ENCODE assay signal across 8 cellular contexts in genomic region chr15:88546248-88547129, GRCh38. TPM values are rescaled to one million over a fixed set of nuclear protein-coding genes. Genes with fewer than 3 reads are reported as not detected.
A peak's percentile ranks its signal among the peaks of the same experiment; 100 is the strongest.
DNase-seq lines count a peak whose midpoint lies in the region; ATAC-seq, FAIRE-seq and TF ChIP-seq lines count a peak whose summit lies in the region.

Gene DET1 (minus strand): TSS chr15:88546681. CDS start chr15:88531705, 14,976 bp downstream.

- DNase-seq in GM12891 (ENCODE audit: insufficient read length, low spot score) (peak; percentile 86), NCI-H1417 (lab: John Stamatoyannopoulos, UW) (peak; percentile 94 to 99 (median 98)), adipocyte (ENCODE audit: low read depth) (peak; percentile 96), heart right ventricle (peak; percentile 93 to 96), posterior cingulate gyrus (peak; percentile 93 to 99 (median 96)), upper lobe of right lung (peak; percentile 97)

- no peaks in the 10 kb centered on the region for H3K9me2 ChIP-seq in SU-DHL-6 (replicated peaks; ENCODE audit: insufficient read depth, low read length)

- H3K4me1 ChIP-seq in adipocyte (ENCODE audit: control insufficient read depth, insufficient read depth, low read length) (peaks cover 6% of the 10 kb centered on the region), heart right ventricle (peaks cover 6 to 49% (median 27%) of the 10 kb centered on the region in 9 donors), upper lobe of right lung (peaks cover 3% of the 10 kb centered on the region)

- H3K4me3 ChIP-seq in SU-DHL-6 (ENCODE audit: insufficient read depth, low read length, poor library complexity, severe bottlenecking) = peak within 1 kb of the TSS; percentile 87
- peak within 1 kb of the TSS; percentile 93 for H3K4me3 ChIP-seq in adipocyte (ENCODE audit: low read length)
- peak within 1 kb of the TSS; percentile 45 to 88 (median 75) for H3K4me3 ChIP-seq in heart right ventricle
- H3K4me3 ChIP-seq in upper lobe of right lung = peak within 1 kb of the TSS; percentile 73

- ATAC-seq in HG02798 (IDR thresholded peaks at IDR 0.05; ENCODE audit: poor library complexity, unreplicated experiment) (peak; percentile 98), heart right ventricle (peak; percentile 97 to 100 (median 99)), upper lobe of right lung (peak; percentile 100)

- peak; percentile 80 for TF ChIP-seq CTCF in SU-DHL-6 (IDR thresholded peaks at IDR 0.05; ENCODE audit: insufficient read depth, low read length, poor library complexity, severe bottlenecking)
- peak; percentile 66 to 91 (median 77) for TF ChIP-seq CTCF in heart right ventricle (IDR thresholded peaks at IDR 0.05)
- peak; percentile 83 for TF ChIP-seq CTCF in upper lobe of right lung (IDR thresholded peaks at IDR 0.05)

- intact Hi-C loops in heart right ventricle (cut with DNase I) (loop anchor here in 1 of 10 donors (10.0 kb wide), 1 partner anchor 68 kb away; no protein-coding TSS in a partner anchor), posterior cingulate gyrus (cut with DNase I) (loop anchor here (5.0 to 10.0 kb wide), 2 partner anchors 69 to 78 kb away; partner anchors contain the start of gene AEN), upper lobe of right lung (cut with DNase I) (no loop called here)

- WGBS in heart right ventricle, 2 donors = 3% methylated on average over 33 of the region's 33 CpGs

- H3F3A ChIP-seq in SU-DHL-6 (ENCODE audit: insufficient read depth) = no peaks in the 10 kb centered on the region

- 0 out of 2 replicates have a peak, but pooled peaks have one; percentile 29 for TF ChIP-seq POLR2A in GM12891 (IDR thresholded peaks at IDR 0.05; ENCODE audit: low read depth, low read length)

- no peaks in the 10 kb centered on the region for H4K20me1 ChIP-seq in SU-DHL-6 (ENCODE audit: low read depth, low read length)

- H3K36me3 ChIP-seq in SU-DHL-6 (ENCODE audit: low read length) (no peaks in the 10 kb centered on the region), adipocyte (ENCODE audit: control insufficient read depth, insufficient read depth, low read length, severe bottlenecking) (no peaks in the 10 kb centered on the region), heart right ventricle (peaks cover 0 to 8% (median 0%) of the 10 kb centered on the region in 9 donors), upper lobe of right lung (no peaks in the 10 kb centered on the region)

- H3K4me2 ChIP-seq in SU-DHL-6 (ENCODE audit: low read depth, low read length, poor library complexity, severe bottlenecking) = peak within 1 kb of the TSS; percentile 81

- H3K9me3 ChIP-seq in SU-DHL-6 (ENCODE audit: insufficient read depth, low read length) (no peaks in the 10 kb centered on the region), adipocyte (ENCODE audit: control insufficient read depth, low read length) (no peaks in the 10 kb centered on the region), heart right ventricle (no peaks in the 10 kb centered on the region), upper lobe of right lung (no peaks in the 10 kb centered on the region)

- peak; percentile 86 for FAIRE-seq in GM12891 (lab: Jason Lieb, UNC)

- H3K27ac ChIP-seq in SU-DHL-6 (ENCODE audit: low read depth, low read length) = peak within 1 kb of the TSS; percentile 66
- peak within 1 kb of the TSS; percentile 86 to 97 (median 94) for H3K27ac ChIP-seq in heart right ventricle
- H3K27ac ChIP-seq in upper lobe of right lung = peak within 1 kb of the TSS; percentile 89

- H3K27me3 ChIP-seq in SU-DHL-6 (ENCODE audit: low read length) (no peaks in the 10 kb centered on the region), adipocyte (replicated peaks; ENCODE audit: control insufficient read depth, insufficient read depth, low read length) (no peaks in the 10 kb centered on the region), heart right ventricle (no peaks in the 10 kb centered on the region), upper lobe of right lung (no peaks in the 10 kb centered on the region)

- H2AFZ ChIP-seq in SU-DHL-6 (ENCODE audit: low read depth, low read length, severe bottlenecking) = peak within 1 kb of the TSS; percentile 97

- H3K9ac ChIP-seq in SU-DHL-6 (ENCODE audit: low read length) (peak within 1 kb of the TSS; percentile 68), adipocyte (ENCODE audit: low read length) (peak within 1 kb of the TSS; percentile 92)

- no peaks in the 10 kb centered on the region for H3K79me2 ChIP-seq in SU-DHL-6 (ENCODE audit: insufficient read depth, low read length)

TF ChIP-seq in GM12891, 5 proteins besides CTCF, POLR2A, EP300 and RAD21:
- TF ChIP-seq PAX5 (IDR thresholded peaks at IDR 0.05; ENCODE audit: insufficient read depth, low read length, severe bottlenecking) = peak; percentile 50
- peak; percentile 41; the same call in 1 of the 2 replicates for TF ChIP-seq TAF1 (IDR thresholded peaks at IDR 0.05; ENCODE audit: low read depth, low read length)
- TF ChIP-seq POU2F2 (IDR thresholded peaks at IDR 0.05; ENCODE audit: low read depth, low read length) = no peak
- peak; percentile 84 for TF ChIP-seq SPI1 (IDR thresholded peaks at IDR 0.05; ENCODE audit: low read depth, low read length)
- 0 out of 2 replicates have a peak, but pooled peaks have one; percentile 39 for TF ChIP-seq POLR2AphosphoS5 (IDR thresholded peaks at IDR 0.05; ENCODE audit: low read depth, low read length)

RNA-seq across cellular contexts. Expression of gene DET1, which starts in this region (rescaled TPM):
- polyA plus RNA-seq in GM12891 (2012; ENCODE audit: low read depth, missing spikeins) = 0.92 TPM
- total RNA-seq in heart right ventricle (10 to 100 TPM in 1 of 10 donors, 1 to 10 TPM in 9; 6.5 to 10.5 (median 8.7) TPM), upper lobe of right lung (5.4 TPM)
- 1 to 10 TPM; 2.9 to 3.4 TPM for polyA plus RNA-seq in heart right ventricle

Comparison
In these comparisons a context has a peak if more than half of its experiments do, and no peak if none do; other contexts are left out.
1. Peak in every context shown above with its lines: DNase-seq, ATAC-seq, H3K4me3 ChIP-seq and H3K27ac ChIP-seq.